In genomic region chr9:13282998-13283397, GRCh38 we compare ENCODE assay signal across 29 cellular contexts. TPM values are rescaled to one million over a fixed set of nuclear protein-coding genes. Genes with fewer than 3 reads are reported as not detected.
DNase-seq lines count a peak whose midpoint lies in the region; ATAC-seq and TF ChIP-seq lines count a peak whose summit lies in the region.
"Had no signal": no experiment of that assay in that cellular context is flagged by ENCODE, and none has a peak within 500 bp of the region (broad histone marks: within the 10 kb centered on the region; RNA-seq: fewer than 3 reads in every experiment).

No MANE protein-coding gene starts in this region.

- no peaks in the 10 kb centered on the region for H3K36me3 Mint-ChIP-seq in type B pancreatic cell
- H3K36me3 Mint-ChIP-seq: naive B cell; stimulated activated naive B cell treated with anti-CD40 and anti-IgM and Interleukin-4, amounts not matched to agents 10 μg/mL and 1 μg/mL and 100 μg/mL, for 72 hours had no signal

- H3K27me3 ChIP-seq in tibial artery, result no peaks in the 10 kb centered on the region
- H3K27me3 ChIP-seq: upper lobe of left lung had no signal

- H3K9me3 Mint-ChIP-seq in type B pancreatic cell, result no peaks in the 10 kb centered on the region
- H3K9me3 Mint-ChIP-seq: activated T-helper 1 cell treated with anti-CD3 and anti-CD28 coated beads, Interleukin-12 subunit alpha, Interleukin-12 subunit beta, Interleukin-2, Interleukin-4 antibody, amounts not matched to agents 30 ng/mL and 10 ng/mL and 1 ng/mL, durations not matched to agents 14 hours and 24 hours and 36 hours; H9 had no signal

- no peak for ATAC-seq in GM18502 (IDR thresholded peaks at IDR 0.05; ENCODE audit: poor library complexity, unreplicated experiment)
- no peak for ATAC-seq in GM18873 (IDR thresholded peaks at IDR 0.05; ENCODE audit: low FRiP score, unreplicated experiment)
- ATAC-seq: Panc1; psoas muscle; stimulated activated naive B cell treated with anti-CD40 and anti-IgM and Interleukin-4, amounts not matched to agents 10 μg/mL and 1 μg/mL and 100 μg/mL, for 72 hours had no signal

- H3K27ac ChIP-seq in tibial artery, result no peak overlapping the region
- H3K27ac ChIP-seq: psoas muscle, upper lobe of left lung had no signal

- H3K27ac Mint-ChIP-seq in type B pancreatic cell, result peak overlapping the region; percentile 20
- H3K27ac Mint-ChIP-seq: activated CD4-positive, alpha-beta memory T cell treated with anti-CD3 and anti-CD28 coated beads, Interleukin-2, amount 10 ng/mL, durations not matched to agents 7 days and 5 days; activated naive CD4-positive, alpha-beta T cell treated with anti-CD3 and anti-CD28 coated beads for 36 hours; activated T-helper 1 cell treated with anti-CD3 and anti-CD28 coated beads, Interleukin-12 subunit alpha, Interleukin-12 subunit beta, Interleukin-2, Interleukin-4 antibody, amounts not matched to agents 30 ng/mL and 10 ng/mL and 1 ng/mL, durations not matched to agents 14 hours and 24 hours and 36 hours; CD4-positive, alpha-beta T cell; H9; naive B cell; stimulated activated naive B cell treated with anti-CD40 and anti-IgM and Interleukin-4, amounts not matched to agents 10 μg/mL and 1 μg/mL and 100 μg/mL, for 72 hours had no signal

- no peaks in the 10 kb centered on the region for H3K9me3 ChIP-seq in tibial artery
- H3K9me3 ChIP-seq: psoas muscle, upper lobe of left lung had no signal

- DNase-seq in GM03348 (ENCODE audit: low spot score) (peak; percentile 40), amniotic epithelial cell (ENCODE audit: low read depth) (peak; percentile 78), iris pigment epithelial cell (ENCODE audit: low read depth) (peak; percentile 47), type B pancreatic cell (ENCODE audit: extremely low spot score, unreplicated experiment) (no peak), tibial artery (no peak)
- DNase-seq: activated CD4-positive, alpha-beta memory T cell treated with anti-CD3 and anti-CD28 coated beads, Interleukin-2, amount 10 ng/mL, durations not matched to agents 7 days and 5 days; activated CD8-positive, alpha-beta memory T cell treated with anti-CD3 and anti-CD28 coated beads, Interleukin-2, amount 50 U/mL, for 48 hours; activated naive CD4-positive, alpha-beta T cell treated with anti-CD3 and anti-CD28 coated beads for 36 hours; AML-193; amniotic stem cell; CD4-positive, alpha-beta T cell; H9; Kasumi-1; midbrain; naive B cell; NCI-H146; NCI-H2107; NCI-H446; NCI-H748 treated with DMSO at 0.1 percent for 48 hours; psoas muscle; SHP77 treated with DMSO at 0.1 percent for 48 hours; stimulated activated naive B cell treated with anti-CD40 and anti-IgM and Interleukin-4, amounts not matched to agents 10 μg/mL and 1 μg/mL and 100 μg/mL, for 72 hours; substantia nigra; SW 1271; upper lobe of left lung had no signal

- intact Hi-C loops in tibial artery (cut with DNase I; ENCODE audit: low total_unique reads), result loop anchor here (10.0 kb wide), 1 partner anchor 68 kb away; no protein-coding TSS in a partner anchor

- peaks cover 2% of the 10 kb centered on the region for H3K27me3 Mint-ChIP-seq in type B pancreatic cell

- peaks cover 0 to 3% (median under 1%) of the 10 kb centered on the region in 4 donors for H3K4me1 ChIP-seq in tibial artery

- peaks cover 28% of the 10 kb centered on the region for H3K4me1 Mint-ChIP-seq in type B pancreatic cell (ENCODE audit: unreplicated experiment)
- H3K4me1 Mint-ChIP-seq: activated CD4-positive, alpha-beta memory T cell treated with anti-CD3 and anti-CD28 coated beads, Interleukin-2, amount 10 ng/mL, durations not matched to agents 7 days and 5 days; stimulated activated naive B cell treated with anti-CD40 and anti-IgM and Interleukin-4, amounts not matched to agents 10 μg/mL and 1 μg/mL and 100 μg/mL, for 72 hours had no signal

- no peak overlapping the region for H3K4me3 Mint-ChIP-seq in type B pancreatic cell
- H3K4me3 Mint-ChIP-seq: activated CD4-positive, alpha-beta memory T cell treated with anti-CD3 and anti-CD28 coated beads, Interleukin-2, amount 10 ng/mL, durations not matched to agents 7 days and 5 days; activated naive CD4-positive, alpha-beta T cell treated with anti-CD3 and anti-CD28 coated beads for 36 hours; activated T-helper 1 cell treated with anti-CD3 and anti-CD28 coated beads, Interleukin-12 subunit alpha, Interleukin-12 subunit beta, Interleukin-2, Interleukin-4 antibody, amounts not matched to agents 30 ng/mL and 10 ng/mL and 1 ng/mL, durations not matched to agents 14 hours and 24 hours and 36 hours; CD4-positive, alpha-beta T cell; H9; naive B cell; stimulated activated naive B cell treated with anti-CD40 and anti-IgM and Interleukin-4, amounts not matched to agents 10 μg/mL and 1 μg/mL and 100 μg/mL, for 72 hours had no signal

- TF ChIP-seq CTCF in type B pancreatic cell (conservative IDR thresholded peaks at IDR 0.05), result no peak
- no peak for TF ChIP-seq CTCF in tibial artery (IDR thresholded peaks at IDR 0.05)

- no peaks in the 10 kb centered on the region for H3K36me3 ChIP-seq in tibial artery
- H3K36me3 ChIP-seq: upper lobe of left lung had no signal

- no peak overlapping the region for H3K4me3 ChIP-seq in tibial artery
- H3K4me3 ChIP-seq: psoas muscle, upper lobe of left lung had no signal

RNA-seq across cellular contexts. Expression of gene MPDZ, which starts 3.5 kb away (rescaled TPM):
- total RNA-seq in type B pancreatic cell (ENCODE audit: low replicate concordance), result 20.3 and 53.0 TPM in 2 replicates
- total RNA-seq: activated CD4-positive, alpha-beta memory T cell treated with anti-CD3 and anti-CD28 coated beads, Interleukin-2, amount 10 ng/mL, durations not matched to agents 7 days and 5 days; activated naive CD4-positive, alpha-beta T cell treated with anti-CD3 and anti-CD28 coated beads for 36 hours; activated T-helper 1 cell treated with anti-CD3 and anti-CD28 coated beads, Interleukin-12 subunit alpha, Interleukin-12 subunit beta, Interleukin-2, Interleukin-4 antibody, amounts not matched to agents 30 ng/mL and 10 ng/mL and 1 ng/mL, durations not matched to agents 14 hours and 24 hours and 36 hours; CD4-positive, alpha-beta T cell had no signal

Comparison
In these comparisons a context has a peak if more than half of its experiments do, and no peak if none do; other contexts are left out.
1. DNase-seq: peak in GM03348 (single experiment), amniotic epithelial cell (single experiment) and iris pigment epithelial cell (single experiment); none in type B pancreatic cell (single experiment) and tibial artery (0 of 2).